17 cellular contexts compared by ENCODE assay signal in the genomic region with DNA sequence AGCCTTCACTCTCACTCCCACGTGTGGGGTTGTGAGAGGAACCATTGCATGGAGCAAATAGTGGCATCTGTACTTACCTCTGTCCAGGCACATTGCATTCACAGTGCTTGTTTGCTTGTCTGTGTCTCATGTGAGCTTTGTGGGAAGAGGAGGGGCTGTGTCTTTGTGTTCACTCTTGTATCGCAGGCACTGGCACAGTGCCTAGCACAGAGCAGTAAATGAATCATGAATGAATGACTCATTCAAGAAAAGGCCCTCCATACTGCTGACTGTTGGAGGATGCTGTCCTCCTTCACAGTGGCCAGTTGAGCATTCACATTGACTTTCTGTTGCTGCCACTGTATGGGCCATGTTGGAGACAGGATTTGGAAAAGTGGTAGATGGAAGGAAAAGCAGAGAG.
A peak's percentile ranks its signal among the peaks of the same experiment; 100 is the strongest.
DNase-seq lines count a peak whose midpoint lies in the region; ATAC-seq and TF ChIP-seq lines count a peak whose summit lies in the region.
"Had no signal": no experiment of that assay in that cellular context is flagged by ENCODE, and none has a peak within 500 bp of the region (broad histone marks: within the 10 kb centered on the region; RNA-seq: fewer than 3 reads in every experiment).

No MANE protein-coding gene starts in this region.

- no peak for TF ChIP-seq POLR2A in adrenal gland (IDR thresholded peaks at IDR 0.05)

- no peak for TF ChIP-seq CTCF in adrenal gland (IDR thresholded peaks at IDR 0.05)
- TF ChIP-seq CTCF in kidney epithelial cell (IDR thresholded peaks at IDR 0.05; ENCODE audit: insufficient read depth, low read length, poor library complexity, severe bottlenecking): no peak

- no peak overlapping the region for H3K27ac ChIP-seq in adrenal gland
- H3K27ac ChIP-seq: ovary had no signal

- no peaks in the 10 kb centered on the region for H3K4me1 ChIP-seq in adrenal gland (replicated peaks in 1 of 2)

- ATAC-seq in HG03060 (IDR thresholded peaks at IDR 0.05; ENCODE audit: low read depth, unreplicated experiment) (peak; percentile 66), HG03196 (IDR thresholded peaks at IDR 0.05; ENCODE audit: unreplicated experiment) (no peak)
- ATAC-seq: SK-N-SH treated with all-trans-retinoic acid at 6 μM for 48 hours had no signal

- DNase-seq in COLO829 (ENCODE audit: low spot score) (peak; percentile 6), adrenal gland (peak in 4 of 7 donors; percentile 9 to 25 (median 14)), kidney epithelial cell (ENCODE audit: low read depth) (peak; percentile 31), NCI-H2081 (lab: John Stamatoyannopoulos, UW) (no peak), T-helper 2 cell (no peak), GM19238 (ENCODE audit: insufficient read length, low spot score) (no peak)
- DNase-seq: central memory CD4-positive, alpha-beta T cell; DMS79; H9; IMR-90; mesendoderm; NCI-H146; NCI-H748 treated with DMSO at 0.1 percent for 48 hours; ovary had no signal

- H3K36me3 ChIP-seq in adrenal gland (replicated peaks in 1 of 2) (no peaks in the 10 kb centered on the region), kidney epithelial cell (ENCODE audit: control insufficient read depth, insufficient read depth, low read length) (no peaks in the 10 kb centered on the region)
- H3K36me3 ChIP-seq: ovary had no signal

- intact Hi-C loops in adrenal gland (cut with DNase I): no loop called here

- WGBS in adrenal gland, 4 donors: 30 to 41% (median 34%) methylated on average over 2 of the region's 2 CpGs

- H3K4me3 ChIP-seq in adrenal gland (no peak overlapping the region), kidney epithelial cell (ENCODE audit: low read depth, low read length) (no peak overlapping the region)
- H3K4me3 ChIP-seq: ovary had no signal

- no peaks in the 10 kb centered on the region for H3K27me3 ChIP-seq in adrenal gland
- H3K27me3 ChIP-seq in kidney epithelial cell (ENCODE audit: control insufficient read depth, insufficient read depth, low read length): no peaks in the 10 kb centered on the region
- H3K27me3 ChIP-seq: ovary had no signal

- H3K9me3 ChIP-seq in adrenal gland (replicated peaks in 1 of 3): no peaks in the 10 kb centered on the region

Comparison
In these comparisons a context has a peak if more than half of its experiments do, and no peak if none do; other contexts are left out.
1. DNase-seq: peak in COLO829 (single experiment), adrenal gland (4 of 7) and kidney epithelial cell (single experiment); none in NCI-H2081 (0 of 2), T-helper 2 cell (0 of 5) and GM19238 (single experiment).